ENCODE assay signal across 8 cellular contexts in the genomic region with DNA sequence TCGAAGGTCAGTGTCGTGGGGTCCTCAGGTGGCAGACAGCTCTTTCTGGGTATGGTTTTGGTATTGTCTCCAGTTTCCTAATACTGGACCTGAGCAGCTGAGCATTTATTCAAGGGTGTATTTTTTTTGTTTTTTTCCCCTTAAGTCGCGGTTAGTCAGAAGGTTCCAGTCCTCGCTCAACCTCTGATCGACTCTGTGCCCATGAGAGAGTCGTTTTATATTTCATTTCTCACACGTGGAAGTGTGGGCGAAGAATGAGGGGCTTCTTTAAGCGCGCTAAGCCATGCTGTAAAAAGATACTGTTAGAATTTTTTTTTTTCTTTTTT. TPM values are rescaled to one million over a fixed set of nuclear protein-coding genes. Genes with fewer than 3 reads are reported as not detected.
DNase-seq lines count a peak whose midpoint lies in the region; ATAC-seq and TF ChIP-seq lines count a peak whose summit lies in the region.

No MANE protein-coding gene starts in this region.

- no peak for DNase-seq in Peyer's patch
- DNase-seq in nephron progenitor cell, result no peak
- no peak for DNase-seq in stimulated activated CD8-positive, alpha-beta memory T cell treated with anti-CD3 and anti-CD28 coated beads, Interleukin-4, amount 100 ng/mL, for 48 hours
- DNase-seq in NCI-H128 (lab: John Stamatoyannopoulos, UW; ENCODE audit: unreplicated experiment), result no peak
- DNase-seq in KG1 (lab: John Stamatoyannopoulos, UW), result no peak

- ATAC-seq in GM18873 (IDR thresholded peaks at IDR 0.05; ENCODE audit: low FRiP score, unreplicated experiment), result no peak

- WGBS in esophagus, 2 donors, result 6 to 8% methylated on average over 11 of the region's 11 CpGs

- peaks cover 10% of the 10 kb centered on the region for H3K36me3 Mint-ChIP-seq in nephron progenitor cell (ENCODE audit: low read depth)

- H3K9me3 ChIP-seq in Peyer's patch, result no peaks in the 10 kb centered on the region
- H3K9me3 ChIP-seq in esophagus (ENCODE audit: control insufficient read depth in 2 of 2, insufficient read depth in 1 of 2, low read depth in 1 of 2, low read length in 1 of 2), result no peaks in the 10 kb centered on the region

- H3K36me3 ChIP-seq in ACC112 (ENCODE audit: insufficient read depth, low read length), result no peaks in the 10 kb centered on the region
- H3K36me3 ChIP-seq in Peyer's patch, result no peaks in the 10 kb centered on the region
- H3K36me3 ChIP-seq in esophagus (ENCODE audit: control insufficient read depth in 2 of 2, insufficient read depth in 2 of 2, low read length in 1 of 2), result no peaks in the 10 kb centered on the region

- H3K27me3 ChIP-seq in ACC112 (ENCODE audit: insufficient read depth, low read length) (no peaks in the 10 kb centered on the region), Peyer's patch (no peaks in the 10 kb centered on the region), esophagus (ENCODE audit: control insufficient read depth in 1 of 2, insufficient read depth in 2 of 2, low read length in 2 of 2) (no peaks in the 10 kb centered on the region)

- H3K9me3 Mint-ChIP-seq in nephron progenitor cell, result no peaks in the 10 kb centered on the region

- no peaks in the 10 kb centered on the region for H3K27me3 Mint-ChIP-seq in nephron progenitor cell (ENCODE audit: low read depth, poor library complexity)

- H3K79me2 ChIP-seq in ACC112 (ENCODE audit: control insufficient read depth, insufficient read depth, low read length, unreplicated experiment), result peaks cover 9% of the 10 kb centered on the region

- H3K4me1 ChIP-seq in ACC112 (ENCODE audit: control insufficient read depth, insufficient read depth, low read length, unreplicated experiment) (peaks cover 31% of the 10 kb centered on the region), Peyer's patch (no peaks in the 10 kb centered on the region), esophagus (ENCODE audit: control insufficient read depth in 2 of 2, insufficient read depth in 2 of 2, low read length in 1 of 2) (no peaks in the 10 kb centered on the region)

- TF ChIP-seq CTCF in Peyer's patch (IDR thresholded peaks at IDR 0.05) (no peak), nephron progenitor cell (IDR thresholded peaks at IDR 0.05) (no peak)

- H3K4me3 ChIP-seq in ACC112 (ENCODE audit: low read depth, low read length) (peak overlapping the region; percentile 86), Peyer's patch (peak overlapping the region in 3 of 4 donors; percentile 19 to 79 (median 78)), esophagus (ENCODE audit: low read depth in 1 of 2, low read length in 2 of 2) (peak overlapping the region; percentile 74 to 77)

- no peak for TF ChIP-seq POLR2A in Peyer's patch (IDR thresholded peaks at IDR 0.05)

- H2AFZ ChIP-seq in ACC112 (ENCODE audit: low read length, unreplicated experiment), result peak overlapping the region; percentile 94

- H3K4me3 Mint-ChIP-seq in nephron progenitor cell, result peak overlapping the region; percentile 89

- peaks cover 45% of the 10 kb centered on the region for H3K4me1 Mint-ChIP-seq in nephron progenitor cell

- H3K27ac ChIP-seq in ACC112 (ENCODE audit: low read depth, low read length) (peak overlapping the region; percentile 89), Peyer's patch (peak overlapping the region; percentile 6 to 88 (median 61)), esophagus (ENCODE audit: low read depth in 2 of 2, low read length in 1 of 2) (peak overlapping the region; percentile 93 to 95)

- H3K27ac Mint-ChIP-seq in nephron progenitor cell, result peak overlapping the region; percentile 95

RNA-seq across cellular contexts. Expression of gene MIPOL1, which starts 0.5 kb away (rescaled TPM):
- 10 to 100 TPM in 2 of 4 donors, 1 to 10 TPM in 2; 5.6 to 42.1 (median 14.9) TPM for total RNA-seq in Peyer's patch
- polyA plus RNA-seq in esophagus, result 1 to 10 TPM; 1.5 to 2.2 TPM

RNA-seq across cellular contexts. Expression of gene SLC25A21, which starts 25.8 kb away (rescaled TPM):
- 1 to 10 TPM in 1 of 4 donors, under 1 TPM in 1, not detected in 2; 0.70 to 1.6 TPM for total RNA-seq in Peyer's patch
- polyA plus RNA-seq in esophagus, result under 1 TPM; 0.53 to 0.74 TPM
